18 cellular contexts compared by ENCODE assay signal in genomic region chr10:3132036-3133025, GRCh38. TPM values are rescaled to one million over a fixed set of nuclear protein-coding genes. Genes with fewer than 3 reads are reported as not detected.
A peak's percentile ranks its signal among the peaks of the same experiment; 100 is the strongest.
DNase-seq lines count a peak whose midpoint lies in the region; ATAC-seq and TF ChIP-seq lines count a peak whose summit lies in the region.
"Had no signal": no experiment of that assay in that cellular context is flagged by ENCODE, and none has a peak within 500 bp of the region (broad histone marks: within the 10 kb centered on the region; RNA-seq: fewer than 3 reads in every experiment).

No MANE protein-coding gene starts in this region.

- no peaks in the 10 kb centered on the region for H3K27me3 Mint-ChIP-seq in activated naive CD4-positive, alpha-beta T cell treated with anti-CD3 and anti-CD28 coated beads, Interleukin-2, amount 10 ng/mL, durations not matched to agents 7 days and 5 days
- no peaks in the 10 kb centered on the region for H3K27me3 Mint-ChIP-seq in activated CD8-positive, alpha-beta T cell treated with anti-CD3 and anti-CD28 coated beads for 36 hours
- H3K27me3 Mint-ChIP-seq in CD4-positive, alpha-beta memory T cell, result no peaks in the 10 kb centered on the region
- H3K27me3 Mint-ChIP-seq: dendritic cell treated with granulocyte-macrophage colony-stimulating factor and Interleukin-4, amounts not matched to agents 40 ng/mL and 50 ng/mL, for 4 days had no signal

- in situ Hi-C loops in GM13976 (cut with MboI; ENCODE audit: low sequenced_read_pairs, unreplicated experiment), result no loop called here

- peaks cover 20 to 24% of the 10 kb centered on the region in 2 donors for H3K36me3 Mint-ChIP-seq in activated naive CD4-positive, alpha-beta T cell treated with anti-CD3 and anti-CD28 coated beads, Interleukin-2, amount 50 U/mL, for 72 hours
- H3K36me3 Mint-ChIP-seq in activated naive CD4-positive, alpha-beta T cell treated with anti-CD3 and anti-CD28 coated beads, Interleukin-2, amount 10 ng/mL, durations not matched to agents 7 days and 5 days, result peaks cover 72% of the 10 kb centered on the region
- H3K36me3 Mint-ChIP-seq in activated CD8-positive, alpha-beta T cell treated with anti-CD3 and anti-CD28 coated beads for 36 hours (ENCODE audit: low read depth), result peaks cover 82% of the 10 kb centered on the region
- H3K36me3 Mint-ChIP-seq in stimulated activated effector memory CD8-positive, alpha-beta T cell treated with anti-CD3 and anti-CD28 coated beads, Interleukin-12 subunit alpha, Interleukin-12 subunit beta, amount 100 ng/mL, for 72 hours, result peaks cover 100% of the 10 kb centered on the region
- peaks cover 60 to 82% of the 10 kb centered on the region in 2 donors for H3K36me3 Mint-ChIP-seq in CD4-positive, alpha-beta memory T cell

- no peaks in the 10 kb centered on the region for H3K27me3 ChIP-seq in CD4-positive, alpha-beta memory T cell (ENCODE audit: insufficient read depth, low read length)
- H3K27me3 ChIP-seq: right lobe of liver had no signal

- no peaks in the 10 kb centered on the region for H3K4me1 Mint-ChIP-seq in activated naive CD4-positive, alpha-beta T cell treated with anti-CD3 and anti-CD28 coated beads, Interleukin-2, amount 10 ng/mL, durations not matched to agents 7 days and 5 days
- H3K4me1 Mint-ChIP-seq in activated CD8-positive, alpha-beta T cell treated with anti-CD3 and anti-CD28 coated beads for 36 hours (ENCODE audit: low read depth), result no peaks in the 10 kb centered on the region
- H3K4me1 Mint-ChIP-seq in stimulated activated effector memory CD8-positive, alpha-beta T cell treated with anti-CD3 and anti-CD28 coated beads, Interleukin-12 subunit alpha, Interleukin-12 subunit beta, amount 100 ng/mL, for 72 hours, result no peaks in the 10 kb centered on the region
- H3K4me1 Mint-ChIP-seq in CD4-positive, alpha-beta memory T cell, result no peaks in the 10 kb centered on the region
- H3K4me1 Mint-ChIP-seq: mesothelial cell of epicardium had no signal

- no peak overlapping the region for H3K4me3 Mint-ChIP-seq in activated naive CD4-positive, alpha-beta T cell treated with anti-CD3 and anti-CD28 coated beads, Interleukin-2, amount 10 ng/mL, durations not matched to agents 7 days and 5 days
- no peak overlapping the region for H3K4me3 Mint-ChIP-seq in activated CD8-positive, alpha-beta T cell treated with anti-CD3 and anti-CD28 coated beads for 36 hours
- H3K4me3 Mint-ChIP-seq in stimulated activated effector memory CD8-positive, alpha-beta T cell treated with anti-CD3 and anti-CD28 coated beads, Interleukin-12 subunit alpha, Interleukin-12 subunit beta, amount 100 ng/mL, for 72 hours, result no peak overlapping the region
- no peak overlapping the region for H3K4me3 Mint-ChIP-seq in CD4-positive, alpha-beta memory T cell
- H3K4me3 Mint-ChIP-seq: dendritic cell treated with granulocyte-macrophage colony-stimulating factor and Interleukin-4, amounts not matched to agents 40 ng/mL and 50 ng/mL, for 4 days; mesothelial cell of epicardium had no signal

- peak overlapping the region; percentile 72 to 79 for H3K27ac Mint-ChIP-seq in activated naive CD4-positive, alpha-beta T cell treated with anti-CD3 and anti-CD28 coated beads, Interleukin-2, amount 50 U/mL, for 72 hours
- no peak overlapping the region for H3K27ac Mint-ChIP-seq in activated naive CD4-positive, alpha-beta T cell treated with anti-CD3 and anti-CD28 coated beads, Interleukin-2, amount 10 ng/mL, durations not matched to agents 7 days and 5 days
- H3K27ac Mint-ChIP-seq in activated CD8-positive, alpha-beta T cell treated with anti-CD3 and anti-CD28 coated beads for 36 hours, result peak overlapping the region; percentile 25
- peak overlapping the region; percentile 61 for H3K27ac Mint-ChIP-seq in stimulated activated effector memory CD8-positive, alpha-beta T cell treated with anti-CD3 and anti-CD28 coated beads, Interleukin-12 subunit alpha, Interleukin-12 subunit beta, amount 100 ng/mL, for 72 hours
- H3K27ac Mint-ChIP-seq in CD4-positive, alpha-beta memory T cell, result peak overlapping the region in 2 of 7 donors; percentile 42 to 46
- H3K27ac Mint-ChIP-seq: dendritic cell treated with granulocyte-macrophage colony-stimulating factor and Interleukin-4, amounts not matched to agents 40 ng/mL and 50 ng/mL, for 4 days; mesothelial cell of epicardium had no signal

- peak in 1 of 2 donors; percentile 1 for DNase-seq in activated naive CD4-positive, alpha-beta T cell treated with anti-CD3 and anti-CD28 coated beads, Interleukin-2, amount 50 U/mL, for 72 hours (ENCODE audit: low spot score in 2 of 2)
- DNase-seq in activated naive CD4-positive, alpha-beta T cell treated with anti-CD3 and anti-CD28 coated beads, Interleukin-2, amount 10 ng/mL, durations not matched to agents 7 days and 5 days, result no peak
- no peak for DNase-seq in activated CD8-positive, alpha-beta T cell treated with anti-CD3 and anti-CD28 coated beads for 36 hours
- peak; percentile 9 for DNase-seq in fibroblast of villous mesenchyme (ENCODE audit: low read depth)
- no peak for DNase-seq in stimulated activated effector memory CD8-positive, alpha-beta T cell treated with anti-CD3 and anti-CD28 coated beads, Interleukin-12 subunit alpha, Interleukin-12 subunit beta, amount 100 ng/mL, for 72 hours (ENCODE audit: low spot score in 2 of 2)
- DNase-seq in GM13976 (ENCODE audit: low spot score), result no peak
- DNase-seq in NCI-H1105 (lab: John Stamatoyannopoulos, UW), result no peak
- no peak for DNase-seq in CD4-positive, alpha-beta memory T cell
- DNase-seq: activated CD8-positive, alpha-beta memory T cell treated with anti-CD3 and anti-CD28 coated beads for 24 hours; activated gamma-delta T cell treated with Interleukin-2 at 50 U/mL for 16 hours; GF-D8; NCI-H2029; NCI-H510A treated with DMSO at 0.1 percent for 48 hours; stimulated activated CD4-positive, alpha-beta T cell treated with anti-CD3 and anti-CD28 coated beads, Interleukin-2, amount 100 ng/mL, for 48 hours had no signal

- no peaks in the 10 kb centered on the region for H3K4me1 ChIP-seq in CD4-positive, alpha-beta memory T cell (ENCODE audit: insufficient read depth, low read length)
- H3K4me1 ChIP-seq: right lobe of liver had no signal

- POLR2A ChIA-PET in activated CD8-positive, alpha-beta T cell treated with anti-CD3 and anti-CD28 coated beads for 36 hours (lab: Charles Lee), result interaction anchor here (1.5 kb wide), 1 partner anchor 10 kb away, joined by 4 read pairs; no protein-coding TSS in a partner anchor
- POLR2A ChIA-PET in CD4-positive, alpha-beta memory T cell (lab: Charles Lee; ENCODE audit: partially characterized antibody), result no interaction called here

- CTCF ChIA-PET in activated naive CD4-positive, alpha-beta T cell treated with anti-CD3 and anti-CD28 coated beads, Interleukin-2, amount 10 ng/mL, durations not matched to agents 7 days and 5 days (lab: Charles Lee), result no interaction called here
- CTCF ChIA-PET in activated CD8-positive, alpha-beta T cell treated with anti-CD3 and anti-CD28 coated beads for 36 hours (lab: Charles Lee), result interaction anchor here (1.2 kb wide), 1 partner anchor 23 kb away, joined by 3 read pairs; no protein-coding TSS in a partner anchor
- CTCF ChIA-PET in CD4-positive, alpha-beta memory T cell (lab: Charles Lee; ENCODE audit: partially characterized antibody), result no interaction called here

- no peaks in the 10 kb centered on the region for H3K9me3 ChIP-seq in CD4-positive, alpha-beta memory T cell (ENCODE audit: control insufficient read depth in 1 of 2, low read length in 2 of 2)
- H3K9me3 ChIP-seq: right lobe of liver had no signal

- H3K27ac ChIP-seq in CD4-positive, alpha-beta memory T cell (ENCODE audit: low read depth, low read length), result no peak overlapping the region
- H3K27ac ChIP-seq: right lobe of liver had no signal

- H3K4me3 ChIP-seq in fibroblast of villous mesenchyme (ENCODE audit: low read depth, low read length), result no peak overlapping the region
- H3K4me3 ChIP-seq in CD4-positive, alpha-beta memory T cell (ENCODE audit: low read length in 2 of 2), result no peak overlapping the region
- H3K4me3 ChIP-seq: right lobe of liver had no signal

- H3K9me3 Mint-ChIP-seq in activated naive CD4-positive, alpha-beta T cell treated with anti-CD3 and anti-CD28 coated beads, Interleukin-2, amount 50 U/mL, for 72 hours, result no peaks in the 10 kb centered on the region
- no peaks in the 10 kb centered on the region for H3K9me3 Mint-ChIP-seq in activated naive CD4-positive, alpha-beta T cell treated with anti-CD3 and anti-CD28 coated beads, Interleukin-2, amount 10 ng/mL, durations not matched to agents 7 days and 5 days
- no peaks in the 10 kb centered on the region for H3K9me3 Mint-ChIP-seq in activated CD8-positive, alpha-beta T cell treated with anti-CD3 and anti-CD28 coated beads for 36 hours
- H3K9me3 Mint-ChIP-seq in stimulated activated effector memory CD8-positive, alpha-beta T cell treated with anti-CD3 and anti-CD28 coated beads, Interleukin-12 subunit alpha, Interleukin-12 subunit beta, amount 100 ng/mL, for 72 hours, result no peaks in the 10 kb centered on the region
- H3K9me3 Mint-ChIP-seq in CD4-positive, alpha-beta memory T cell, result peaks cover 0 to 7% (median 0%) of the 10 kb centered on the region in 8 donors
- H3K9me3 Mint-ChIP-seq: dendritic cell treated with granulocyte-macrophage colony-stimulating factor and Interleukin-4, amounts not matched to agents 40 ng/mL and 50 ng/mL, for 4 days had no signal

- no peak for TF ChIP-seq CTCF in activated CD8-positive, alpha-beta T cell treated with anti-CD3 and anti-CD28 coated beads for 36 hours (IDR thresholded peaks at IDR 0.05)
- TF ChIP-seq CTCF in fibroblast of villous mesenchyme (IDR thresholded peaks at IDR 0.05; ENCODE audit: insufficient read depth, low read depth, low read length), result no peak
- no peak for TF ChIP-seq CTCF in GM13976 (IDR thresholded peaks at IDR 0.05; ENCODE audit: borderline replicate concordance, control extremely low read depth, extremely low read depth, insufficient read depth, missing control alignments)

- intact Hi-C loops in activated CD8-positive, alpha-beta T cell treated with anti-CD3 and anti-CD28 coated beads for 36 hours (cut with micrococcal nuclease), result no loop called here
- intact Hi-C loops in CD4-positive, alpha-beta memory T cell (cut with micrococcal nuclease), result no loop called here

- ATAC-seq in activated naive CD4-positive, alpha-beta T cell treated with anti-CD3 and anti-CD28 coated beads, Interleukin-2, amount 50 U/mL, for 72 hours, result no peak
- ATAC-seq in activated CD8-positive, alpha-beta T cell treated with anti-CD3 and anti-CD28 coated beads for 36 hours, result no peak
- no peak for ATAC-seq in stimulated activated effector memory CD8-positive, alpha-beta T cell treated with anti-CD3 and anti-CD28 coated beads, Interleukin-12 subunit alpha, Interleukin-12 subunit beta, amount 100 ng/mL, for 72 hours
- ATAC-seq: right lobe of liver, SK-N-SH treated with all-trans-retinoic acid at 6 μM for 48 hours had no signal

- peaks cover 40% of the 10 kb centered on the region for H3K36me3 ChIP-seq in CD4-positive, alpha-beta memory T cell (ENCODE audit: insufficient read depth, low read length)

RNA-seq across cellular contexts. Expression of gene PITRM1, which starts 40.3 kb away (rescaled TPM):
- total RNA-seq in activated naive CD4-positive, alpha-beta T cell treated with anti-CD3 and anti-CD28 coated beads, Interleukin-2, amount 50 U/mL, for 72 hours, result 10 to 100 TPM; 61.1 to 75.0 TPM
- total RNA-seq in activated CD8-positive, alpha-beta T cell treated with anti-CD3 and anti-CD28 coated beads for 36 hours, result 10 to 100 TPM; 77.6 to 78.6 TPM
- 84.6 and 88.3 TPM in 2 replicates for total RNA-seq in fibroblast of villous mesenchyme
- total RNA-seq in CD4-positive, alpha-beta memory T cell, result 10 to 100 TPM; 78.5 to 80.7 TPM
- 10 to 100 TPM; 25.5 to 47.6 TPM for polyA plus RNA-seq in CD4-positive, alpha-beta memory T cell
